1 cellular context compared by ENCODE assay signal in the genomic region with DNA sequence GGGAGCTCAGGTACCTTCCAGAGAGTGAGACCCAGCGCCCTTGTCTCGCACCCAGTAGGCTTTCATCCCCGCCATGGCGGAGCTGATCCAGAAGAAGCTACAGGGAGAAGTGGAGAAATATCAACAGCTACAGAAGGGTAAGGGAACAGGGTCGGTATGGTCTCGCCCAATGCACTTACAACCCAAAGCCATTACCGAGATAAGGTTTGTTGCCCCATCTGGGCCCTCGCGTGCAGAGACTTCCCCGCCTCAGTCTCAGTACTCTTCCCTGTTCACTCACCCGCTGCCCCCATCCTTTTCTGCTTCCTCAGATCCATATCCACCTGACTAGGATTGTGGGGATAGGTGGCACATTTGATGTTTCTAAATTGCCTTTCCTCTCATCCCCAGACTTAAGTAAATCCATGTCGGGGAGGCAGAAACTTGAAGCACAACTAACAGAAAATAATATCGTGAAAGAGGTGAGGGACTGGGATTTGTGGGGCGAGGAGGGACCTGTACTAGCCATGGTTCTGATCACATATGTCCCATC.
TF ChIP-seq lines count a peak whose summit lies in the region.

No MANE protein-coding gene starts in this region.

TF ChIP-seq in HepG2, 621 proteins besides CTCF, POLR2A, EP300 and RAD21 (continued from another document):
- TF ChIP-seq, protein P1, sequence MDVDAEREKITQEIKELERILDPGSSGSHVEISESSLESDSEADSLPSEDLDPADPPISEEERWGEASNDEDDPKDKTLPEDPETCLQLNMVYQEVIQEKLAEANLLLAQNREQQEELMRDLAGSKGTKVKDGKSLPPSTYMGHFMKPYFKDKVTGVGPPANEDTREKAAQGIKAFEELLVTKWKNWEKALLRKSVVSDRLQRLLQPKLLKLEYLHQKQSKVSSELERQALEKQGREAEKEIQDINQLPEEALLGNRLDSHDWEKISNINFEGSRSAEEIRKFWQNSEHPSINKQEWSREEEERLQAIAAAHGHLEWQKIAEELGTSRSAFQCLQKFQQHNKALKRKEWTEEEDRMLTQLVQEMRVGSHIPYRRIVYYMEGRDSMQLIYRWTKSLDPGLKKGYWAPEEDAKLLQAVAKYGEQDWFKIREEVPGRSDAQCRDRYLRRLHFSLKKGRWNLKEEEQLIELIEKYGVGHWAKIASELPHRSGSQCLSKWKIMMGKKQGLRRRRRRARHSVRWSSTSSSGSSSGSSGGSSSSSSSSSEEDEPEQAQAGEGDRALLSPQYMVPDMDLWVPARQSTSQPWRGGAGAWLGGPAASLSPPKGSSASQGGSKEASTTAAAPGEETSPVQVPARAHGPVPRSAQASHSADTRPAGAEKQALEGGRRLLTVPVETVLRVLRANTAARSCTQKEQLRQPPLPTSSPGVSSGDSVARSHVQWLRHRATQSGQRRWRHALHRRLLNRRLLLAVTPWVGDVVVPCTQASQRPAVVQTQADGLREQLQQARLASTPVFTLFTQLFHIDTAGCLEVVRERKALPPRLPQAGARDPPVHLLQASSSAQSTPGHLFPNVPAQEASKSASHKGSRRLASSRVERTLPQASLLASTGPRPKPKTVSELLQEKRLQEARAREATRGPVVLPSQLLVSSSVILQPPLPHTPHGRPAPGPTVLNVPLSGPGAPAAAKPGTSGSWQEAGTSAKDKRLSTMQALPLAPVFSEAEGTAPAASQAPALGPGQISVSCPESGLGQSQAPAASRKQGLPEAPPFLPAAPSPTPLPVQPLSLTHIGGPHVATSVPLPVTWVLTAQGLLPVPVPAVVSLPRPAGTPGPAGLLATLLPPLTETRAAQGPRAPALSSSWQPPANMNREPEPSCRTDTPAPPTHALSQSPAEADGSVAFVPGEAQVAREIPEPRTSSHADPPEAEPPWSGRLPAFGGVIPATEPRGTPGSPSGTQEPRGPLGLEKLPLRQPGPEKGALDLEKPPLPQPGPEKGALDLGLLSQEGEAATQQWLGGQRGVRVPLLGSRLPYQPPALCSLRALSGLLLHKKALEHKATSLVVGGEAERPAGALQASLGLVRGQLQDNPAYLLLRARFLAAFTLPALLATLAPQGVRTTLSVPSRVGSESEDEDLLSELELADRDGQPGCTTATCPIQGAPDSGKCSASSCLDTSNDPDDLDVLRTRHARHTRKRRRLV (CRISPR knock-in tag; IDR thresholded peaks at IDR 0.05), result peak; percentile 61; the same call in 1 of the 2 replicates
- no peak for TF ChIP-seq NRL (CRISPR knock-in tag; IDR thresholded peaks at IDR 0.05; ENCODE audit: borderline replicate concordance)
- TF ChIP-seq, protein P2, sequence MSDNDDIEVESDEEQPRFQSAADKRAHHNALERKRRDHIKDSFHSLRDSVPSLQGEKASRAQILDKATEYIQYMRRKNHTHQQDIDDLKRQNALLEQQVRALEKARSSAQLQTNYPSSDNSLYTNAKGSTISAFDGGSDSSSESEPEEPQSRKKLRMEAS (IDR thresholded peaks at IDR 0.05), result no peak
- TF ChIP-seq, protein P3, sequence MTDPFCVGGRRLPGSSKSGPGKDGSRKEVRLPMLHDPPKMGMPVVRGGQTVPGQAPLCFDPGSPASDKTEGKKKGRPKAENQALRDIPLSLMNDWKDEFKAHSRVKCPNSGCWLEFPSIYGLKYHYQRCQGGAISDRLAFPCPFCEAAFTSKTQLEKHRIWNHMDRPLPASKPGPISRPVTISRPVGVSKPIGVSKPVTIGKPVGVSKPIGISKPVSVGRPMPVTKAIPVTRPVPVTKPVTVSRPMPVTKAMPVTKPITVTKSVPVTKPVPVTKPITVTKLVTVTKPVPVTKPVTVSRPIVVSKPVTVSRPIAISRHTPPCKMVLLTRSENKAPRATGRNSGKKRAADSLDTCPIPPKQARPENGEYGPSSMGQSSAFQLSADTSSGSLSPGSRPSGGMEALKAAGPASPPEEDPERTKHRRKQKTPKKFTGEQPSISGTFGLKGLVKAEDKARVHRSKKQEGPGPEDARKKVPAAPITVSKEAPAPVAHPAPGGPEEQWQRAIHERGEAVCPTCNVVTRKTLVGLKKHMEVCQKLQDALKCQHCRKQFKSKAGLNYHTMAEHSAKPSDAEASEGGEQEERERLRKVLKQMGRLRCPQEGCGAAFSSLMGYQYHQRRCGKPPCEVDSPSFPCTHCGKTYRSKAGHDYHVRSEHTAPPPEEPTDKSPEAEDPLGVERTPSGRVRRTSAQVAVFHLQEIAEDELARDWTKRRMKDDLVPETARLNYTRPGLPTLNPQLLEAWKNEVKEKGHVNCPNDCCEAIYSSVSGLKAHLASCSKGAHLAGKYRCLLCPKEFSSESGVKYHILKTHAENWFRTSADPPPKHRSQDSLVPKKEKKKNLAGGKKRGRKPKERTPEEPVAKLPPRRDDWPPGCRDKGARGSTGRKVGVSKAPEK (CRISPR knock-in tag; IDR thresholded peaks at IDR 0.05; ENCODE audit: borderline replicate concordance), result no peak
- TF ChIP-seq KDM5A (IDR thresholded peaks at IDR 0.05; ENCODE audit: borderline replicate concordance, low read length), result peak; percentile 61; the same call in 1 of the 2 replicates
- 0 out of 2 replicates have a peak, but pooled peaks have one; percentile 47 for TF ChIP-seq HIVEP1 (CRISPR knock-in tag; IDR thresholded peaks at IDR 0.05)
- TF ChIP-seq MLX (CRISPR knock-in tag; IDR thresholded peaks at IDR 0.05), result no peak
- peak; percentile 82; the same call in 1 of the 2 replicates for TF ChIP-seq ZNF737 (CRISPR knock-in tag; IDR thresholded peaks at IDR 0.05; ENCODE audit: borderline replicate concordance)
- TF ChIP-seq CBX5 (CRISPR knock-in tag; IDR thresholded peaks at IDR 0.05; ENCODE audit: borderline replicate concordance), result 0 out of 2 replicates have a peak, but pooled peaks have one; percentile 33
- TF ChIP-seq PHF21A (CRISPR knock-in tag; IDR thresholded peaks at IDR 0.05), result peak; percentile 3; the same call in 1 of the 2 replicates
- 0 out of 2 replicates have a peak, but pooled peaks have one; percentile 27 for TF ChIP-seq ZNF788 (CRISPR knock-in tag; IDR thresholded peaks at IDR 0.05; ENCODE audit: borderline replicate concordance)
- TF ChIP-seq DR1 (CRISPR knock-in tag; IDR thresholded peaks at IDR 0.05), result 0 out of 2 replicates have a peak, but pooled peaks have one; percentile 29
- TF ChIP-seq SAFB2 (CRISPR knock-in tag; IDR thresholded peaks at IDR 0.05; ENCODE audit: borderline replicate concordance, low read depth), result peak; percentile 72; the same call in 1 of the 2 replicates
- peak; percentile 38 for TF ChIP-seq ZNF781 (CRISPR knock-in tag; IDR thresholded peaks at IDR 0.05; ENCODE audit: borderline replicate concordance, not compliant biosample characterization)
- TF ChIP-seq KMT2A (CRISPR knock-in tag; IDR thresholded peaks at IDR 0.05), result 0 out of 2 replicates have a peak, but pooled peaks have one; percentile 6
- TF ChIP-seq ZNF350 (CRISPR knock-in tag; IDR thresholded peaks at IDR 0.05; ENCODE audit: borderline replicate concordance, low read depth), result peak; percentile 17; the same call in 1 of the 2 replicates
- 0 out of 2 replicates have a peak, but pooled peaks have one; percentile 9 for TF ChIP-seq IRF2 (CRISPR knock-in tag; IDR thresholded peaks at IDR 0.05)
- no peak for TF ChIP-seq SNAI1 (CRISPR knock-in tag; IDR thresholded peaks at IDR 0.05; ENCODE audit: borderline replicate concordance)
- TF ChIP-seq, protein P4, sequence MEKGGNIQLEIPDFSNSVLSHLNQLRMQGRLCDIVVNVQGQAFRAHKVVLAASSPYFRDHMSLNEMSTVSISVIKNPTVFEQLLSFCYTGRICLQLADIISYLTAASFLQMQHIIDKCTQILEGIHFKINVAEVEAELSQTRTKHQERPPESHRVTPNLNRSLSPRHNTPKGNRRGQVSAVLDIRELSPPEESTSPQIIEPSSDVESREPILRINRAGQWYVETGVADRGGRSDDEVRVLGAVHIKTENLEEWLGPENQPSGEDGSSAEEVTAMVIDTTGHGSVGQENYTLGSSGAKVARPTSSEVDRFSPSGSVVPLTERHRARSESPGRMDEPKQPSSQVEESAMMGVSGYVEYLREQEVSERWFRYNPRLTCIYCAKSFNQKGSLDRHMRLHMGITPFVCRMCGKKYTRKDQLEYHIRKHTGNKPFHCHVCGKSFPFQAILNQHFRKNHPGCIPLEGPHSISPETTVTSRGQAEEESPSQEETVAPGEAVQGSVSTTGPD (CRISPR knock-in tag; IDR thresholded peaks at IDR 0.05), result peak; percentile 18; the same call in 1 of the 2 replicates
- TF ChIP-seq EEA1 (CRISPR knock-in tag; IDR thresholded peaks at IDR 0.05; ENCODE audit: borderline replicate concordance), result peak; percentile 7; the same call in 1 of the 2 replicates
- no peak for TF ChIP-seq ZNF276 (CRISPR knock-in tag; IDR thresholded peaks at IDR 0.05; ENCODE audit: low read depth)
- TF ChIP-seq ZNF704 (CRISPR knock-in tag; IDR thresholded peaks at IDR 0.05; ENCODE audit: borderline replicate concordance), result 0 out of 2 replicates have a peak, but pooled peaks have one; percentile 2
- 0 out of 2 replicates have a peak, but pooled peaks have one; percentile 31 for TF ChIP-seq ATF7-NPFF (CRISPR knock-in tag; IDR thresholded peaks at IDR 0.05; ENCODE audit: low read depth)
